Comparison of ENCODE assay signal across 1 cellular context in the genomic region with DNA sequence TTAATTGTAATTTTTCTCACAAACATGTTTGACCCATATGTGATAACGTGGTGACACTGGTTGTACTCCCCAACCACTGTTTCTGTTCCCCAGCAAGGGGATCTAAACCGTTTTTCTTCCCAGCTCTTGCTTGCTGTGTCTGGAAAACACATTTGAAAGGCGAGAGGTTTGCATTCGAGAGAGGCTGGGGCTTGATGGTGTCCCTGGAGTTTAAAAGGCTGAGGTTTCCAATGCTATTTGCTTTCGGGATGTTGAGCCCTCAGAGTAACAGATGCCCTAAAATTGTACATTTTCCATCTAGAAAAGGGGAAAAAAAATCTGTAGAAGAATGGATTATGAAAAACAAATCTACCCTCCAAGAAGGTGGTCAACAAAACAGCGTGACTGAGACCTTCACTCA.
TF ChIP-seq lines count a peak whose summit lies in the region.

No MANE protein-coding gene starts in this region.

TF ChIP-seq in K562, 482 proteins besides CTCF, POLR2A, EP300 and RAD21:
- TF ChIP-seq CBX2 (IDR thresholded peaks at IDR 0.05; ENCODE audit: insufficient read depth, low read length, poor library complexity, severe bottlenecking), result peak; percentile 66
- no peak for TF ChIP-seq L3MBTL2 (IDR thresholded peaks at IDR 0.05)
- TF ChIP-seq ZFP1 (CRISPR knock-in tag; IDR thresholded peaks at IDR 0.05), result no peak
- TF ChIP-seq, protein P1, sequence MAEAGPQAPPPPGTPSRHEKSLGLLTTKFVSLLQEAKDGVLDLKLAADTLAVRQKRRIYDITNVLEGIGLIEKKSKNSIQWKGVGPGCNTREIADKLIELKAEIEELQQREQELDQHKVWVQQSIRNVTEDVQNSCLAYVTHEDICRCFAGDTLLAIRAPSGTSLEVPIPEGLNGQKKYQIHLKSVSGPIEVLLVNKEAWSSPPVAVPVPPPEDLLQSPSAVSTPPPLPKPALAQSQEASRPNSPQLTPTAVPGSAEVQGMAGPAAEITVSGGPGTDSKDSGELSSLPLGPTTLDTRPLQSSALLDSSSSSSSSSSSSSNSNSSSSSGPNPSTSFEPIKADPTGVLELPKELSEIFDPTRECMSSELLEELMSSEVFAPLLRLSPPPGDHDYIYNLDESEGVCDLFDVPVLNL (CRISPR knock-in tag; IDR thresholded peaks at IDR 0.05; ENCODE audit: low read depth), result no peak
